ENCODE assay signal across 4 cellular contexts in genomic region chr3:184028275-184028890, GRCh38. TPM values are rescaled to one million over a fixed set of nuclear protein-coding genes. Genes with fewer than 3 reads are reported as not detected.
"Had no signal": no experiment of that assay in that cellular context is flagged by ENCODE, and none has a peak within 500 bp of the region (broad histone marks: within the 10 kb centered on the region; RNA-seq: fewer than 3 reads in every experiment).

No MANE protein-coding gene starts in this region.

RNA-seq across cellular contexts. Expression of gene HTR3D, which starts 3.2 kb away (rescaled TPM):
- total RNA-seq: LHCN-M2, M059J, MCF 10A, NCI-H460 had no signal

RNA-seq across cellular contexts. Expression of gene HTR3C, which starts 24.5 kb away (rescaled TPM):
- total RNA-seq: LHCN-M2, MCF 10A, NCI-H460 had no signal
